In genomic region chr6:111683126-111683525, GRCh38 we compare ENCODE assay signal across 11 cellular contexts.
DNase-seq lines count a peak whose midpoint lies in the region; ATAC-seq and TF ChIP-seq lines count a peak whose summit lies in the region.
"Had no signal": no experiment of that assay in that cellular context is flagged by ENCODE, and none has a peak within 500 bp of the region (broad histone marks: within the 10 kb centered on the region; RNA-seq: fewer than 3 reads in every experiment).

No MANE protein-coding gene starts in this region.

- TF ChIP-seq EP300 in tibial nerve (IDR thresholded peaks at IDR 0.05), result no peak

- H3K36me3 ChIP-seq in colonic mucosa, result no peaks in the 10 kb centered on the region
- H3K36me3 ChIP-seq in tibial nerve, result no peaks in the 10 kb centered on the region

- no peak for DNase-seq in activated T-cell treated with anti-CD3 and anti-CD28 coated beads, Interleukin-2, amount 50 U/mL, for 24 hours
- no peak for DNase-seq in activated T-cell treated with anti-CD3 and anti-CD28 coated beads for 4 hours
- no peak for DNase-seq in colonic mucosa
- DNase-seq in natural killer cell, result no peak
- no peak for DNase-seq in tibial nerve (ENCODE audit: low spot score in 2 of 2)
- DNase-seq in NCI-H82 (lab: John Stamatoyannopoulos, UW), result no peak
- DNase-seq in NCI-H187 (lab: John Stamatoyannopoulos, UW), result no peak
- DNase-seq: activated CD4-positive, alpha-beta T cell treated with anti-CD3 and anti-CD28 coated beads, Interleukin-2, amount 50 U/mL, for 1 hour; NCI-H187 treated with DMSO at 0.1 percent for 48 hours had no signal

- no peak overlapping the region for H3K4me3 Mint-ChIP-seq in activated T-cell treated with anti-CD3 and anti-CD28 coated beads, Interleukin-2, amount 50 U/mL, for 24 hours
- H3K4me3 Mint-ChIP-seq in natural killer cell, result peak overlapping the region; percentile 58

- H3K36me3 Mint-ChIP-seq in activated T-cell treated with anti-CD3 and anti-CD28 coated beads, Interleukin-2, amount 50 U/mL, for 24 hours (ENCODE audit: low read depth), result peaks cover 97% of the 10 kb centered on the region
- H3K36me3 Mint-ChIP-seq in natural killer cell, result peaks cover 45% of the 10 kb centered on the region

- H3K27me3 ChIP-seq in colonic mucosa (no peaks in the 10 kb centered on the region), tibial nerve (no peaks in the 10 kb centered on the region)

- H3K9me3 ChIP-seq in colonic mucosa (no peaks in the 10 kb centered on the region), tibial nerve (no peaks in the 10 kb centered on the region)

- intact Hi-C loops in colonic mucosa (cut with DNase I), result no loop called here
- intact Hi-C loops in natural killer cell (cut with micrococcal nuclease), result no loop called here

- ATAC-seq in natural killer cell (peak in 1 of 3 donors; percentile 8), HG02973 (IDR thresholded peaks at IDR 0.05; ENCODE audit: unreplicated experiment) (no peak)

- peaks cover 87% of the 10 kb centered on the region for H3K4me1 Mint-ChIP-seq in activated T-cell treated with anti-CD3 and anti-CD28 coated beads, Interleukin-2, amount 50 U/mL, for 24 hours (ENCODE audit: low read depth)
- peaks cover 77 to 83% of the 10 kb centered on the region in 2 donors for H3K4me1 Mint-ChIP-seq in natural killer cell

- peak overlapping the region; percentile 79 for H3K27ac Mint-ChIP-seq in activated T-cell treated with anti-CD3 and anti-CD28 coated beads, Interleukin-2, amount 50 U/mL, for 24 hours
- peak overlapping the region; percentile 73 to 82 for H3K27ac Mint-ChIP-seq in natural killer cell

- TF ChIP-seq POLR2A in tibial nerve (IDR thresholded peaks at IDR 0.05), result no peak

- H3K4me3 ChIP-seq in colonic mucosa (no peak overlapping the region), tibial nerve (no peak overlapping the region)

- H3K9me3 Mint-ChIP-seq in activated T-cell treated with anti-CD3 and anti-CD28 coated beads, Interleukin-2, amount 50 U/mL, for 24 hours, result no peaks in the 10 kb centered on the region
- H3K9me3 Mint-ChIP-seq in natural killer cell, result no peaks in the 10 kb centered on the region

- no peak overlapping the region for H3K9ac ChIP-seq in colonic mucosa (ENCODE audit: low read depth in 2 of 2, low read length in 2 of 2)

- H3K4me1 ChIP-seq in colonic mucosa (peaks cover 6% of the 10 kb centered on the region), tibial nerve (peaks cover 0 to 64% (median 26%) of the 10 kb centered on the region in 4 donors)

- H3K27me3 Mint-ChIP-seq in activated T-cell treated with anti-CD3 and anti-CD28 coated beads, Interleukin-2, amount 50 U/mL, for 24 hours, result no peaks in the 10 kb centered on the region
- H3K27me3 Mint-ChIP-seq in natural killer cell (ENCODE audit: low read depth in 2 of 2), result no peaks in the 10 kb centered on the region

- WGBS in tibial nerve, 2 donors, result 52 to 65% methylated on average over 5 of the region's 5 CpGs

- no peak for TF ChIP-seq CTCF in colonic mucosa (IDR thresholded peaks at IDR 0.05)
- TF ChIP-seq CTCF in natural killer cell (IDR thresholded peaks at IDR 0.05), result no peak
- TF ChIP-seq CTCF in tibial nerve (IDR thresholded peaks at IDR 0.05), result no peak

- peak overlapping the region; percentile 28 for H3K27ac ChIP-seq in colonic mucosa
- H3K27ac ChIP-seq in tibial nerve, result peak overlapping the region in 3 of 4 donors; percentile 40 to 88 (median 82)
- H3K27ac ChIP-seq: epithelial cell of prostate had no signal
